ENCODE assay signal across 17 cellular contexts in the genomic region with DNA sequence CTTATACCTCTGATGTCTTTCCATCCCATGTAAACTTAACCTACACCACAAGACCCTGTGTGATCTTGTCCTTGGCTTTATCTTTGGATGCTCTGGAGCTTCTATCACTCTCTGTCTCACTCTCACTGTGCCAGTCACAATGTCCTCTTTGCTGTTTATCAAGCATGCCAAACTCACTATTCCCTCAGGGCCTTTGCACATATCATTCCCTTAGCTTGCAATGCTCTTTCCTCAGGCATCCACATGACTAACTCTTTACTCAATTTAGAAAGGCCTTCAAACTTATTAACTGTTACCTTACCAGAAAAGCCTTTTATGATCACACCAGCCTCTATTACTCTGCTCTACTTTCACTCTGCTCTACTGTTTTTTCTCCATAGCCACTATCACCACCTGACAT.
DNase-seq lines count a peak whose midpoint lies in the region; ATAC-seq and TF ChIP-seq lines count a peak whose summit lies in the region.
"Had no signal": no experiment of that assay in that cellular context is flagged by ENCODE, and none has a peak within 500 bp of the region (broad histone marks: within the 10 kb centered on the region; RNA-seq: fewer than 3 reads in every experiment).

No MANE protein-coding gene starts in this region.

- H3K4me3 Mint-ChIP-seq in activated naive CD4-positive, alpha-beta T cell treated with anti-CD3 and anti-CD28 coated beads, Interleukin-2, amount 10 ng/mL, durations not matched to agents 7 days and 5 days, result no peak overlapping the region

- no peaks in the 10 kb centered on the region for H3K4me1 Mint-ChIP-seq in activated naive CD4-positive, alpha-beta T cell treated with anti-CD3 and anti-CD28 coated beads, Interleukin-2, amount 10 ng/mL, durations not matched to agents 7 days and 5 days

- H3K36me3 Mint-ChIP-seq in activated naive CD4-positive, alpha-beta T cell treated with anti-CD3 and anti-CD28 coated beads, Interleukin-2, amount 10 ng/mL, durations not matched to agents 7 days and 5 days, result no peaks in the 10 kb centered on the region

- ATAC-seq in foreskin keratinocyte (peak; percentile 67), sciatic nerve (no peak)

- no peak overlapping the region for H3K27ac ChIP-seq in foreskin keratinocyte
- H3K27ac ChIP-seq: SK-N-MC had no signal

- CTCF ChIA-PET in activated naive CD4-positive, alpha-beta T cell treated with anti-CD3 and anti-CD28 coated beads, Interleukin-2, amount 10 ng/mL, durations not matched to agents 7 days and 5 days (lab: Charles Lee), result no interaction called here

- H3K4me1 ChIP-seq in foreskin keratinocyte, result peaks cover 12% of the 10 kb centered on the region

- H3K27me3 Mint-ChIP-seq in activated naive CD4-positive, alpha-beta T cell treated with anti-CD3 and anti-CD28 coated beads, Interleukin-2, amount 10 ng/mL, durations not matched to agents 7 days and 5 days, result no peaks in the 10 kb centered on the region

- intact Hi-C loops in sciatic nerve (cut with DNase I), result no loop called here

- H3K27me3 ChIP-seq in foreskin keratinocyte, result no peaks in the 10 kb centered on the region

- H3K4me3 ChIP-seq in cardiac fibroblast (replicated peaks in 1 of 2; ENCODE audit: low read depth in 2 of 2, low read length in 2 of 2), result no peak overlapping the region
- H3K4me3 ChIP-seq: SK-N-MC had no signal

- TF ChIP-seq CTCF in cardiac fibroblast (IDR thresholded peaks at IDR 0.05; ENCODE audit: low read depth, low read length), result no peak
- no peak for TF ChIP-seq CTCF in foreskin keratinocyte (conservative IDR thresholded peaks at IDR 0.05)

- DNase-seq in AG08395 (ENCODE audit: low spot score) (peak; percentile 4), LHCN-M2 (ENCODE audit: low read depth) (peak; percentile 45), cardiac fibroblast (ENCODE audit: low read depth in 2 of 2) (peak; percentile 20 to 68), foreskin keratinocyte (peak in 1 of 2 donors; percentile 62), COR-L47 (lab: John Stamatoyannopoulos, UW) (no peak), sciatic nerve (ENCODE audit: low spot score) (no peak), NCI-H1694 (lab: John Stamatoyannopoulos, UW) (no peak)
- DNase-seq in activated naive CD4-positive, alpha-beta T cell treated with anti-CD3 and anti-CD28 coated beads, Interleukin-2, amount 10 ng/mL, durations not matched to agents 7 days and 5 days, result no peak
- DNase-seq: 8988T, C1 segment of cervical spinal cord, HCEC 1CT, IMR-90, Kasumi-1, NCI-H2029, NCI-H2171 treated with DMSO at 0.1 percent for 48 hours, NCI-H82 had no signal

- H3K27ac Mint-ChIP-seq in activated naive CD4-positive, alpha-beta T cell treated with anti-CD3 and anti-CD28 coated beads, Interleukin-2, amount 10 ng/mL, durations not matched to agents 7 days and 5 days, result no peak overlapping the region

- H3K9me3 Mint-ChIP-seq in activated naive CD4-positive, alpha-beta T cell treated with anti-CD3 and anti-CD28 coated beads, Interleukin-2, amount 10 ng/mL, durations not matched to agents 7 days and 5 days, result no peaks in the 10 kb centered on the region

Comparison
In these comparisons a context has a peak if more than half of its experiments do, and no peak if none do; other contexts are left out.
1. DNase-seq: peak in AG08395 (single experiment), LHCN-M2 (single experiment) and cardiac fibroblast (2 of 2); none in activated naive CD4-positive, alpha-beta T cell treated with anti-CD3 and anti-CD28 coated beads, Interleukin-2, amount 10 ng/mL, durations not matched to agents 7 days and 5 days (single experiment), COR-L47 (single experiment), sciatic nerve (single experiment) and NCI-H1694 (single experiment).